In the genomic region with DNA sequence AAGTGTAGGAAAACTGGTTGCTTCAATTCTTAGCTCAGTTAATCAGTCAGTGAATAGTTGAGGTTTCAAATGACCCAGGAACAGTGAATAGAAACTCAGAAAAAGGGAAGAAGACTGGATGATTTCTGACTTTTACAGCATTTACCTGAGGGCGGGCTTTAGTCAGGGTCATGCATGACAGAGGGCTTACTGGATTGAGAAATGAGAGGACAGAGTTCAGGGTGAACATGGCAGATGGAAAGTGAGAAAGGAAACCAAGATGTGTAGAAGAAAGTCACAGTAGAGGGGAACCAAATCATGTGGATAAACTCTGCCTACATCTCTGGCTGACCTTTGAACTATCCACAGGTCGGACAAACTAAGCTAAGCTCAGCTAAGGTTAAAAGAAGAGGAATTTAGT, we compare ENCODE assay signal across 12 cellular contexts.
A peak's percentile ranks its signal among the peaks of the same experiment; 100 is the strongest.
DNase-seq lines count a peak whose midpoint lies in the region; ATAC-seq and TF ChIP-seq lines count a peak whose summit lies in the region.
"Had no signal": no experiment of that assay in that cellular context is flagged by ENCODE, and none has a peak within 500 bp of the region (broad histone marks: within the 10 kb centered on the region; RNA-seq: fewer than 3 reads in every experiment).

No MANE protein-coding gene starts in this region.

- H3K9me3 ChIP-seq in OCI-LY7 (ENCODE audit: low read length): peaks cover 7% of the 10 kb centered on the region; the same call in 1 of the 2 replicates
- H3K9me3 ChIP-seq in WERI-Rb-1 (ENCODE audit: severe bottlenecking): no peaks in the 10 kb centered on the region

- CTCF ChIA-PET in OCI-LY7 (lab: Charles Lee; ENCODE audit: unreplicated experiment) (no interaction called here), Calu3 (lab: Charles Lee) (no interaction called here)

- H3K9me2 ChIP-seq in OCI-LY7 (ENCODE audit: insufficient read depth, low read length): no peaks in the 10 kb centered on the region

- peak overlapping the region; percentile 47 for H3K4me2 ChIP-seq in OCI-LY7 (ENCODE audit: low read length)

- POLR2A ChIA-PET in OCI-LY7 (lab: Charles Lee): interaction anchor here (0.7 kb wide), 1 partner anchor 49 kb away, joined by 4 read pairs; no protein-coding TSS in a partner anchor

- no peaks in the 10 kb centered on the region for H3K4me1 Mint-ChIP-seq in Calu3 (ENCODE audit: low read depth, unreplicated experiment)
- H3K4me1 Mint-ChIP-seq: CD4-positive, alpha-beta memory T cell had no signal

- peak overlapping the region; percentile 3 for H3K4me3 ChIP-seq in OCI-LY7 (ENCODE audit: low read depth, low read length, poor library complexity, severe bottlenecking)
- H3K4me3 ChIP-seq in WERI-Rb-1 (ENCODE audit: low read depth, low read length): no peak overlapping the region
- H3K4me3 ChIP-seq: SK-N-MC had no signal

- peaks cover 4% of the 10 kb centered on the region; the same call in 1 of the 2 replicates for H3K36me3 ChIP-seq in OCI-LY7 (ENCODE audit: insufficient read depth, low read length)
- no peaks in the 10 kb centered on the region for H3K36me3 ChIP-seq in WERI-Rb-1

- no peaks in the 10 kb centered on the region for H3K27me3 ChIP-seq in WERI-Rb-1 (ENCODE audit: insufficient read depth, low read depth, severe bottlenecking)

- no peaks in the 10 kb centered on the region for H3K36me3 Mint-ChIP-seq in Calu3 (ENCODE audit: insufficient read depth, unreplicated experiment)
- H3K36me3 Mint-ChIP-seq: CD4-positive, alpha-beta memory T cell had no signal

- BruUV-seq in OCI-LY7 (replicated peaks; lab: Mats Ljungman, UMichigan): no TSS peak
- BruUV-seq in Calu3 (replicated peaks; lab: Mats Ljungman, UMichigan): no TSS peak

- no peaks in the 10 kb centered on the region for H4K20me1 ChIP-seq in OCI-LY7 (ENCODE audit: insufficient read depth, low read length)

- H3K79me2 ChIP-seq in OCI-LY7 (ENCODE audit: insufficient read depth, low read depth, low read length): no peaks in the 10 kb centered on the region

- H3K9me3 Mint-ChIP-seq in Calu3 (ENCODE audit: low read depth, unreplicated experiment): peaks cover 9% of the 10 kb centered on the region
- H3K9me3 Mint-ChIP-seq: stimulated activated naive CD8-positive, alpha-beta T cell treated with anti-CD3 and anti-CD28 coated beads, Interleukin-15, Interleukin-2, amounts not matched to agents 100 ng/mL and 50 ng/mL, for 24 hours had no signal

- peak overlapping the region; percentile 64; the same call in 1 of the 2 replicates for H2AFZ ChIP-seq in OCI-LY7 (ENCODE audit: low read length)

- DNase-seq in OCI-LY7 (ENCODE audit: low spot score) (peak; percentile 78), Calu3 (no peak), WERI-Rb-1 (no peak), ureter (ENCODE audit: low spot score) (no peak)
- DNase-seq: CD4-positive, alpha-beta memory T cell; NCI-H524 had no signal

- intact Hi-C loops in OCI-LY7 (cut with micrococcal nuclease; ENCODE audit: unreplicated experiment): no loop called here
- intact Hi-C loops in Calu3 (cut with micrococcal nuclease; ENCODE audit: unreplicated experiment): no loop called here

- TF ChIP-seq CTCF in OCI-LY7 (conservative IDR thresholded peaks at IDR 0.05; ENCODE audit: low read length) (no peak), Calu3 (IDR thresholded peaks at IDR 0.05; ENCODE audit: unreplicated experiment) (no peak), WERI-Rb-1 (IDR thresholded peaks at IDR 0.05; ENCODE audit: low read depth, low read length) (no peak)

- H3K27ac ChIP-seq in OCI-LY7 (ENCODE audit: low read depth, low read length, poor library complexity, severe bottlenecking): peak overlapping the region; percentile 79
- no peak overlapping the region for H3K27ac ChIP-seq in WERI-Rb-1
- H3K27ac ChIP-seq: SK-N-MC had no signal

- no peak overlapping the region for H3K27ac Mint-ChIP-seq in Calu3 (ENCODE audit: unreplicated experiment)
- H3K27ac Mint-ChIP-seq: CD4-positive, alpha-beta memory T cell; stimulated activated naive CD8-positive, alpha-beta T cell treated with anti-CD3 and anti-CD28 coated beads, Interleukin-15, Interleukin-2, amounts not matched to agents 100 ng/mL and 50 ng/mL, for 24 hours had no signal

- H3K4me3 Mint-ChIP-seq in Calu3 (ENCODE audit: low read depth, unreplicated experiment): no peak overlapping the region
- H3K4me3 Mint-ChIP-seq: CD4-positive, alpha-beta memory T cell; stimulated activated naive CD8-positive, alpha-beta T cell treated with anti-CD3 and anti-CD28 coated beads, Interleukin-15, Interleukin-2, amounts not matched to agents 100 ng/mL and 50 ng/mL, for 24 hours had no signal

- ATAC-seq in GM18519 (IDR thresholded peaks at IDR 0.05; ENCODE audit: low FRiP score, unreplicated experiment) (peak; percentile 87), GM21390 (IDR thresholded peaks at IDR 0.05; ENCODE audit: unreplicated experiment) (peak; percentile 94), HG03045 (IDR thresholded peaks at IDR 0.05; ENCODE audit: unreplicated experiment) (peak; percentile 94), SK-N-SH treated with all-trans-retinoic acid at 6 μM for 48 hours (no peak)

- H3K4me1 ChIP-seq in OCI-LY7 (ENCODE audit: insufficient read depth, low read length, poor library complexity, severe bottlenecking): peaks cover 58% of the 10 kb centered on the region

- H3K27me3 Mint-ChIP-seq in Calu3 (ENCODE audit: unreplicated experiment): no peaks in the 10 kb centered on the region
- H3K27me3 Mint-ChIP-seq: CD4-positive, alpha-beta memory T cell; stimulated activated naive CD8-positive, alpha-beta T cell treated with anti-CD3 and anti-CD28 coated beads, Interleukin-15, Interleukin-2, amounts not matched to agents 100 ng/mL and 50 ng/mL, for 24 hours had no signal

TF ChIP-seq in SK-N-SH treated with all-trans-retinoic acid at 6 μM for 48 hours, 23 proteins besides CTCF, POLR2A, EP300 and RAD21:
- TF ChIP-seq BACH2 (CRISPR knock-in tag; IDR thresholded peaks at IDR 0.05; ENCODE audit: borderline replicate concordance) (no peak), ISL1 (CRISPR knock-in tag; IDR thresholded peaks at IDR 0.05) (no peak), ZFP3 (CRISPR knock-in tag; IDR thresholded peaks at IDR 0.05) (no peak), ZC3H10 (CRISPR knock-in tag; IDR thresholded peaks at IDR 0.05) (no peak), ZFP30 (CRISPR knock-in tag; IDR thresholded peaks at IDR 0.05) (no peak), TOX (CRISPR knock-in tag; IDR thresholded peaks at IDR 0.05; ENCODE audit: borderline replicate concordance) (no peak), ARNTL (CRISPR knock-in tag; IDR thresholded peaks at IDR 0.05; ENCODE audit: borderline replicate concordance, low read depth) (no peak), OSR1 (CRISPR knock-in tag; IDR thresholded peaks at IDR 0.05) (no peak), POU6F1 (CRISPR knock-in tag; IDR thresholded peaks at IDR 0.05; ENCODE audit: borderline replicate concordance, low read depth) (no peak), TCF4 (CRISPR knock-in tag; IDR thresholded peaks at IDR 0.05; ENCODE audit: borderline replicate concordance) (no peak), ZNF8 (CRISPR knock-in tag; IDR thresholded peaks at IDR 0.05) (no peak), SNAI2 (CRISPR knock-in tag; IDR thresholded peaks at IDR 0.05) (no peak), ZNF70 (CRISPR knock-in tag; IDR thresholded peaks at IDR 0.05) (no peak)
- TF ChIP-seq, protein P1, sequence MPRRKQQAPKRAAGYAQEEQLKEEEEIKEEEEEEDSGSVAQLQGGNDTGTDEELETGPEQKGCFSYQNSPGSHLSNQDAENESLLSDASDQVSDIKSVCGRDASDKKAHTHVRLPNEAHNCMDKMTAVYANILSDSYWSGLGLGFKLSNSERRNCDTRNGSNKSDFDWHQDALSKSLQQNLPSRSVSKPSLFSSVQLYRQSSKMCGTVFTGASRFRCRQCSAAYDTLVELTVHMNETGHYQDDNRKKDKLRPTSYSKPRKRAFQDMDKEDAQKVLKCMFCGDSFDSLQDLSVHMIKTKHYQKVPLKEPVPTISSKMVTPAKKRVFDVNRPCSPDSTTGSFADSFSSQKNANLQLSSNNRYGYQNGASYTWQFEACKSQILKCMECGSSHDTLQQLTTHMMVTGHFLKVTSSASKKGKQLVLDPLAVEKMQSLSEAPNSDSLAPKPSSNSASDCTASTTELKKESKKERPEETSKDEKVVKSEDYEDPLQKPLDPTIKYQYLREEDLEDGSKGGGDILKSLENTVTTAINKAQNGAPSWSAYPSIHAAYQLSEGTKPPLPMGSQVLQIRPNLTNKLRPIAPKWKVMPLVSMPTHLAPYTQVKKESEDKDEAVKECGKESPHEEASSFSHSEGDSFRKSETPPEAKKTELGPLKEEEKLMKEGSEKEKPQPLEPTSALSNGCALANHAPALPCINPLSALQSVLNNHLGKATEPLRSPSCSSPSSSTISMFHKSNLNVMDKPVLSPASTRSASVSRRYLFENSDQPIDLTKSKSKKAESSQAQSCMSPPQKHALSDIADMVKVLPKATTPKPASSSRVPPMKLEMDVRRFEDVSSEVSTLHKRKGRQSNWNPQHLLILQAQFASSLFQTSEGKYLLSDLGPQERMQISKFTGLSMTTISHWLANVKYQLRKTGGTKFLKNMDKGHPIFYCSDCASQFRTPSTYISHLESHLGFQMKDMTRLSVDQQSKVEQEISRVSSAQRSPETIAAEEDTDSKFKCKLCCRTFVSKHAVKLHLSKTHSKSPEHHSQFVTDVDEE (CRISPR knock-in tag; IDR thresholded peaks at IDR 0.05): no peak
- TF ChIP-seq, protein P2, sequence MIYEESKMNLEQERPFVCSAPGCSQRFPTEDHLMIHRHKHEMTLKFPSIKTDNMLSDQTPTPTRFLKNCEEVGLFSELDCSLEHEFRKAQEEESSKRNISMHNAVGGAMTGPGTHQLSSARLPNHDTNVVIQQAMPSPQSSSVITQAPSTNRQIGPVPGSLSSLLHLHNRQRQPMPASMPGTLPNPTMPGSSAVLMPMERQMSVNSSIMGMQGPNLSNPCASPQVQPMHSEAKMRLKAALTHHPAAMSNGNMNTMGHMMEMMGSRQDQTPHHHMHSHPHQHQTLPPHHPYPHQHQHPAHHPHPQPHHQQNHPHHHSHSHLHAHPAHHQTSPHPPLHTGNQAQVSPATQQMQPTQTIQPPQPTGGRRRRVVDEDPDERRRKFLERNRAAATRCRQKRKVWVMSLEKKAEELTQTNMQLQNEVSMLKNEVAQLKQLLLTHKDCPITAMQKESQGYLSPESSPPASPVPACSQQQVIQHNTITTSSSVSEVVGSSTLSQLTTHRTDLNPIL (CRISPR knock-in tag; IDR thresholded peaks at IDR 0.05; ENCODE audit: low read depth): no peak
